15 cellular contexts compared by ENCODE assay signal in genomic region chr20:6468751-6469150, GRCh38.
"Had no signal": no experiment of that assay in that cellular context is flagged by ENCODE, and none has a peak within 500 bp of the region (broad histone marks: within the 10 kb centered on the region; RNA-seq: fewer than 3 reads in every experiment).

No MANE protein-coding gene starts in this region.

- H3K27ac ChIP-seq: gastroesophageal sphincter, hepatocyte, pancreas, VCaP had no signal

- H3K27me3 ChIP-seq: gastroesophageal sphincter, hepatocyte, pancreas had no signal

- H3K4me3 ChIP-seq: gastroesophageal sphincter, hepatocyte, pancreas had no signal

- DNase-seq: activated CD4-positive, alpha-beta T cell treated with anti-CD3 and anti-CD28 coated beads for 1 hour; activated CD4-positive, alpha-beta T cell treated with anti-CD3 and anti-CD28 coated beads, Interleukin-2, amount 50 U/mL, for 48 hours; activated naive CD4-positive, alpha-beta T cell treated with Interleukin-2 at 50 U/mL for 16 hours; activated naive CD8-positive, alpha-beta T cell treated with anti-CD3 and anti-CD28 coated beads, Interleukin-2, amount 50 U/mL, for 24 hours; aorta; endodermal cell; mammary epithelial cell; naive thymus-derived CD8-positive, alpha-beta T cell; pancreas; stimulated activated CD4-positive, alpha-beta T cell treated with anti-CD3 and anti-CD28 coated beads, Interleukin-1b, Interleukin-23, amount 100 ng/mL, for 48 hours; stimulated activated naive CD8-positive, alpha-beta T cell treated with anti-CD3 and anti-CD28 coated beads, Interleukin-15, amount 100 ng/mL, for 72 hours; T1000 had no signal
